Comparison of ENCODE assay signal across 15 cellular contexts in genomic region chr2:240462073-240462703, GRCh38. TPM values are rescaled to one million over a fixed set of nuclear protein-coding genes. Genes with fewer than 3 reads are reported as not detected.
DNase-seq lines count a peak whose midpoint lies in the region; ATAC-seq and TF ChIP-seq lines count a peak whose summit lies in the region.
"Had no signal": no experiment of that assay in that cellular context is flagged by ENCODE, and none has a peak within 500 bp of the region (broad histone marks: within the 10 kb centered on the region; RNA-seq: fewer than 3 reads in every experiment).

No MANE protein-coding gene starts in this region.

- H3K27ac ChIP-seq in RWPE2 (ENCODE audit: poor library complexity, severe bottlenecking): no peak overlapping the region
- H3K27ac ChIP-seq: 22Rv1, GM23248, psoas muscle had no signal

- peak; percentile 27 for DNase-seq in activated CD4-positive, CD25-positive, alpha-beta regulatory T cell treated with anti-CD3 and anti-CD28 coated beads, Interleukin-2, amount 50 U/mL, for 72 hours
- DNase-seq in RWPE2 (ENCODE audit: low spot score): peak; percentile 69
- peak; percentile 22 for DNase-seq in left cardiac atrium
- peak in 7 of 10 donors; percentile 8 to 85 (median 25) for DNase-seq in posterior cingulate gyrus
- no peak for DNase-seq in NCI-H146 treated with DMSO at 0.1 percent for 48 hours (lab: John Stamatoyannopoulos, UW; ENCODE audit: unreplicated experiment)
- DNase-seq in SW 1271 (lab: John Stamatoyannopoulos, UW): no peak
- no peak for DNase-seq in amniotic stem cell (lab: John Stamatoyannopoulos, UW)
- DNase-seq: effector memory CD4-positive, alpha-beta T cell; GF-D8; GM23248; midbrain; NCI-H446 had no signal

- peaks cover 46% of the 10 kb centered on the region for H3K36me3 ChIP-seq in RWPE2 (ENCODE audit: low read depth)

- no peak for ATAC-seq in activated CD4-positive, CD25-positive, alpha-beta regulatory T cell treated with anti-CD3 and anti-CD28 coated beads, Interleukin-2, amount 50 U/mL, for 24 hours
- no peak for ATAC-seq in RWPE2 (ENCODE audit: low read depth)
- no peak for ATAC-seq in left cardiac atrium
- ATAC-seq: psoas muscle had no signal

- no peaks in the 10 kb centered on the region for H3K9me3 ChIP-seq in RWPE2 (ENCODE audit: severe bottlenecking)
- H3K9me3 ChIP-seq: psoas muscle had no signal

- TF ChIP-seq CTCF in RWPE2 (IDR thresholded peaks at IDR 0.05; ENCODE audit: poor library complexity, severe bottlenecking): no peak

- intact Hi-C loops in left cardiac atrium (cut with DNase I): no loop called here
- intact Hi-C loops in posterior cingulate gyrus (cut with DNase I): no loop called here

- no peaks in the 10 kb centered on the region for H3K27me3 ChIP-seq in RWPE2 (ENCODE audit: insufficient read depth, poor library complexity, severe bottlenecking)

- H3K4me3 ChIP-seq in RWPE2 (ENCODE audit: severe bottlenecking): no peak overlapping the region
- H3K4me3 ChIP-seq: GM23248, psoas muscle had no signal

- peaks cover 11% of the 10 kb centered on the region for H3K4me1 ChIP-seq in RWPE2 (ENCODE audit: insufficient read depth, poor library complexity, severe bottlenecking)
- H3K4me1 ChIP-seq: psoas muscle had no signal

RNA-seq across cellular contexts. Expression of gene GPC1, which starts 26.7 kb away (rescaled TPM):
- 10 to 100 TPM; 74.6 to 78.4 TPM for total RNA-seq in left cardiac atrium

Comparison
In these comparisons a context has a peak if more than half of its experiments do, and no peak if none do; other contexts are left out.
1. DNase-seq: peak in activated CD4-positive, CD25-positive, alpha-beta regulatory T cell treated with anti-CD3 and anti-CD28 coated beads, Interleukin-2, amount 50 U/mL, for 72 hours (single experiment), RWPE2 (single experiment), left cardiac atrium (single experiment) and posterior cingulate gyrus (7 of 10); none in NCI-H146 treated with DMSO at 0.1 percent for 48 hours (single experiment), SW 1271 (0 of 2) and amniotic stem cell (single experiment).